1 cellular context compared by ENCODE assay signal in genomic region chr20:3189561-3190131, GRCh38.
TF ChIP-seq lines count a peak whose summit lies in the region.

No MANE protein-coding gene starts in this region.

TF ChIP-seq in WTC11, 78 proteins besides CTCF, POLR2A, EP300 and RAD21:
- TF ChIP-seq, protein P1, sequence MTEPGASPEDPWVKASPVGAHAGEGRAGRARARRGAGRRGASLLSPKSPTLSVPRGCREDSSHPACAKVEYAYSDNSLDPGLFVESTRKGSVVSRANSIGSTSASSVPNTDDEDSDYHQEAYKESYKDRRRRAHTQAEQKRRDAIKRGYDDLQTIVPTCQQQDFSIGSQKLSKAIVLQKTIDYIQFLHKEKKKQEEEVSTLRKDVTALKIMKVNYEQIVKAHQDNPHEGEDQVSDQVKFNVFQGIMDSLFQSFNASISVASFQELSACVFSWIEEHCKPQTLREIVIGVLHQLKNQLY (CRISPR knock-in tag; IDR thresholded peaks at IDR 0.05) = no peak
- TF ChIP-seq FOXJ3 (CRISPR knock-in tag; IDR thresholded peaks at IDR 0.05; ENCODE audit: borderline replicate concordance) (no peak), ZBTB43 (CRISPR knock-in tag; IDR thresholded peaks at IDR 0.05) (no peak), ATF1 (CRISPR knock-in tag; IDR thresholded peaks at IDR 0.05) (no peak), NFYB (CRISPR knock-in tag; conservative IDR thresholded peaks at IDR 0.05; ENCODE audit: low read depth) (no peak)
